37 cellular contexts compared by ENCODE assay signal in genomic region chr20:12019677-12020076, GRCh38.
"Had no signal": no experiment of that assay in that cellular context is flagged by ENCODE, and none has a peak within 500 bp of the region (broad histone marks: within the 10 kb centered on the region; RNA-seq: fewer than 3 reads in every experiment).

No MANE protein-coding gene starts in this region.

- H3K36me3 ChIP-seq: brain microvascular endothelial cell, MG63, SJCRH30, WERI-Rb-1 had no signal

- DNase-seq: activated CD4-positive, alpha-beta memory T cell treated with anti-CD3 and anti-CD28 coated beads, Interleukin-2, amount 10 ng/mL, durations not matched to agents 7 days and 5 days; activated CD4-positive, alpha-beta T cell treated with anti-CD3 and anti-CD28 coated beads for 1 hour; activated CD4-positive, alpha-beta T cell treated with anti-CD3 and anti-CD28 coated beads for 48 hours; activated CD4-positive, CD25-positive, alpha-beta regulatory T cell; activated CD8-positive, alpha-beta memory T cell treated with anti-CD3 and anti-CD28 coated beads for 24 hours; activated CD8-positive, alpha-beta memory T cell treated with anti-CD3 and anti-CD28 coated beads, Interleukin-2, amount 10 ng/mL, durations not matched to agents 7 days and 5 days; activated CD8-positive, alpha-beta memory T cell treated with anti-CD3 and anti-CD28 coated beads, Interleukin-2, amount 50 U/mL, for 48 hours; activated effector memory CD4-positive, alpha-beta T cell treated with anti-CD3 and anti-CD28 coated beads, Interleukin-2, amount 50 U/mL, for 16 hours; activated naive CD4-positive, alpha-beta T cell; activated naive CD4-positive, alpha-beta T cell treated with anti-CD3 and anti-CD28 coated beads, Interleukin-2, amount 50 U/mL, for 16 hours; activated naive CD8-positive, alpha-beta T cell treated with anti-CD3 and anti-CD28 coated beads for 36 hours; activated T-cell treated with anti-CD3 and anti-CD28 coated beads, Interleukin-2, amount 50 U/mL, for 72 hours; amniotic stem cell; aorta; brain microvascular endothelial cell; central memory CD4-positive, alpha-beta T cell; Kasumi-1; KG1; MG63; NCI-H1048; NCI-H1105 treated with DMSO at 0.1 percent for 48 hours; NCI-H146; NCI-H187; NCI-H2029 treated with DMSO at 0.1 percent for 48 hours; NCI-H2107; NCI-H2171; NCI-H446; NCI-H510A treated with DMSO at 0.1 percent for 48 hours; NCI-H526 treated with DMSO at 0.1 percent for 48 hours; NCI-H82; SHP77; SJCRH30; T1000; WERI-Rb-1 had no signal

- H3K9me3 ChIP-seq: MG63, SJCRH30 had no signal

- ATAC-seq: activated CD8-positive, alpha-beta memory T cell treated with anti-CD3 and anti-CD28 coated beads, Interleukin-2, amount 10 ng/mL, durations not matched to agents 7 days and 5 days; activated T-cell treated with anti-CD3 and anti-CD28 coated beads, Interleukin-2, amount 50 U/mL, for 72 hours; activated T-helper 17 cell treated with anti-CD3 and anti-CD28 coated beads, Interleukin-2, amount 50 U/mL, for 72 hours; Panc1 had no signal

- H3K27me3 ChIP-seq: brain microvascular endothelial cell, MG63, SJCRH30 had no signal

- H3K4me3 ChIP-seq: MG63, SJCRH30, SK-N-MC had no signal

- H3K4me1 ChIP-seq: SJCRH30 had no signal

- H3K27ac ChIP-seq: brain microvascular endothelial cell, SJCRH30, SK-N-MC, WERI-Rb-1 had no signal
